ENCODE assay signal across 8 cellular contexts in genomic region chr19:4639531-4640246, GRCh38. TPM values are rescaled to one million over a fixed set of nuclear protein-coding genes. Genes with fewer than 3 reads are reported as not detected.
A peak's percentile ranks its signal among the peaks of the same experiment; 100 is the strongest.
DNase-seq lines count a peak whose midpoint lies in the region; ATAC-seq and TF ChIP-seq lines count a peak whose summit lies in the region.

No MANE protein-coding gene starts in this region.

- POLR2A ChIA-PET in Caco-2 (lab: Charles Lee) = interaction anchor here (0.6 kb wide), 1 partner anchor 30 kb away, joined by 5 read pairs; the partner anchor contains the start of gene MYDGF
- POLR2A ChIA-PET in PC-3 (lab: Charles Lee; ENCODE audit: unreplicated experiment) = no interaction called here

- intact Hi-C loops in Caco-2 (cut with micrococcal nuclease; ENCODE audit: unreplicated experiment) (no loop called here), PC-3 (cut with micrococcal nuclease) (no loop called here)

- peak; percentile 49 to 63 for DNase-seq in Caco-2
- DNase-seq in PC-3 = no peak
- no peak for DNase-seq in NCI-H510A treated with DMSO at 0.1 percent for 48 hours (lab: John Stamatoyannopoulos, UW)
- no peak for DNase-seq in cerebellar cortex (ENCODE audit: low spot score)
- DNase-seq in activated gamma-delta T cell treated with Interleukin-2 at 50 U/mL for 16 hours = no peak

- ATAC-seq in GM21825 (IDR thresholded peaks at IDR 0.05; ENCODE audit: unreplicated experiment) (peak; percentile 10), PC-3 (peak; percentile 8)

- TF ChIP-seq CTCF in Caco-2 (IDR thresholded peaks at IDR 0.05; ENCODE audit: insufficient read depth in 1 of 2, low read depth in 1 of 2, low read length in 1 of 2, severe bottlenecking in 1 of 2, unreplicated experiment in 1 of 2) = no peak
- no peak for TF ChIP-seq CTCF in PC-3 (conservative IDR thresholded peaks at IDR 0.05; ENCODE audit: low read depth, low read length)
- no peak for TF ChIP-seq CTCF in nephron (IDR thresholded peaks at IDR 0.05; ENCODE audit: unreplicated experiment in 3 of 3)

- H3K9me3 Mint-ChIP-seq in Caco-2 (ENCODE audit: unreplicated experiment) (no peaks in the 10 kb centered on the region), nephron (no peaks in the 10 kb centered on the region)

- no peaks in the 10 kb centered on the region for H3K9me3 ChIP-seq in Caco-2
- no peaks in the 10 kb centered on the region for H3K9me3 ChIP-seq in PC-3 (ENCODE audit: low read length)
- no peaks in the 10 kb centered on the region for H3K9me3 ChIP-seq in endocrine pancreas (ENCODE audit: control insufficient read depth, low read length)

- H4K20me1 ChIP-seq in PC-3 (ENCODE audit: low read length) = no peaks in the 10 kb centered on the region

- H3K27me3 ChIP-seq in Caco-2 (replicated peaks; ENCODE audit: control insufficient read depth, insufficient read depth, low read length) (no peaks in the 10 kb centered on the region), PC-3 (ENCODE audit: low read length) (no peaks in the 10 kb centered on the region), endocrine pancreas (ENCODE audit: control insufficient read depth, insufficient read depth, low read length) (no peaks in the 10 kb centered on the region)

- peak overlapping the region; percentile 89 for H2AFZ ChIP-seq in PC-3 (ENCODE audit: low read length)

- no peak overlapping the region for H3K27ac ChIP-seq in PC-3 (ENCODE audit: low read length)

- H3K36me3 Mint-ChIP-seq in Caco-2 (ENCODE audit: insufficient read depth, unreplicated experiment) = peaks cover 12% of the 10 kb centered on the region
- no peaks in the 10 kb centered on the region for H3K36me3 Mint-ChIP-seq in nephron (ENCODE audit: low read depth)

- BruUV-seq in Caco-2 (replicated peaks; lab: Mats Ljungman, UMichigan) (TSS peak; percentile 59), PC-3 (replicated peaks; lab: Mats Ljungman, UMichigan) (TSS peak; percentile 58)

- peak overlapping the region; percentile 99 for H3K4me2 ChIP-seq in PC-3 (ENCODE audit: low read length)

- H3K4me3 ChIP-seq in Caco-2 (ENCODE audit: low read depth, low read length) (peak overlapping the region; percentile 72), PC-3 (ENCODE audit: low read length) (peak overlapping the region; percentile 90), endocrine pancreas (ENCODE audit: control insufficient read depth, insufficient read depth, low read length) (no peak overlapping the region)

- H3K27ac Mint-ChIP-seq in Caco-2 (ENCODE audit: unreplicated experiment) = peak overlapping the region; percentile 95
- H3K27ac Mint-ChIP-seq in nephron = peak overlapping the region in 2 of 3 experiments; percentile 11 to 87

- H3K36me3 ChIP-seq in Caco-2 (ENCODE audit: control insufficient read depth, insufficient read depth, low read length) (peaks cover 1% of the 10 kb centered on the region; the same call in 1 of the 2 replicates), PC-3 (ENCODE audit: low read depth, low read length) (no peaks in the 10 kb centered on the region), endocrine pancreas (ENCODE audit: control insufficient read depth, insufficient read depth, low read length) (no peaks in the 10 kb centered on the region)

- H3F3A ChIP-seq in PC-3 (ENCODE audit: low read length, unreplicated experiment) = peaks cover 3% of the 10 kb centered on the region

- H3K4me3 Mint-ChIP-seq in Caco-2 (ENCODE audit: unreplicated experiment) (peak overlapping the region; percentile 85), nephron (peak overlapping the region; percentile 90 to 93 (median 93))

- H3K9ac ChIP-seq in PC-3 (ENCODE audit: low read length) = peak overlapping the region; percentile 73
- peak overlapping the region; percentile 84 for H3K9ac ChIP-seq in endocrine pancreas (ENCODE audit: control insufficient read depth, insufficient read depth, low read length)

- no peaks in the 10 kb centered on the region for H3K9me2 ChIP-seq in PC-3 (replicated peaks; ENCODE audit: low read length)

- H3K4me1 ChIP-seq in Caco-2 = peaks cover 12% of the 10 kb centered on the region; the same call in 1 of the 2 replicates
- H3K4me1 ChIP-seq in PC-3 (ENCODE audit: insufficient read depth, low read length) = peaks cover 27% of the 10 kb centered on the region
- H3K4me1 ChIP-seq in endocrine pancreas (ENCODE audit: control insufficient read depth, insufficient read depth, low read length) = no peaks in the 10 kb centered on the region

- H3K4me1 Mint-ChIP-seq in Caco-2 (ENCODE audit: low read depth, unreplicated experiment) = peaks cover 7% of the 10 kb centered on the region
- peaks cover 9% of the 10 kb centered on the region for H3K4me1 Mint-ChIP-seq in nephron

- H3K27me3 Mint-ChIP-seq in Caco-2 (ENCODE audit: insufficient read depth, unreplicated experiment) = no peaks in the 10 kb centered on the region
- H3K27me3 Mint-ChIP-seq in nephron (ENCODE audit: low read depth) = peaks cover 3% of the 10 kb centered on the region

- CTCF ChIA-PET in Caco-2 (lab: Charles Lee) = no interaction called here
- CTCF ChIA-PET in PC-3 (lab: Charles Lee) = interaction anchor here (0.6 kb wide), 1 partner anchor 24 kb away, joined by 5 read pairs; no protein-coding TSS in a partner anchor

- peaks cover 22% of the 10 kb centered on the region for H3K79me2 ChIP-seq in PC-3 (ENCODE audit: low read length)

RNA-seq across cellular contexts. Expression of gene TNFAIP8L1, which starts 0.4 kb away (rescaled TPM):
- total RNA-seq in Caco-2 (2022) (19.6 and 21.8 TPM in 2 replicates), PC-3 (2014; rRNA removed) (8.3 and 12.0 TPM in 2 replicates)

RNA-seq across cellular contexts. Expression of gene MYDGF, which starts 30.5 kb away (rescaled TPM):
- total RNA-seq in Caco-2 (2022) = 106 and 109 TPM in 2 replicates
- 426 and 474 TPM in 2 replicates for total RNA-seq in PC-3 (2014; rRNA removed)

Comparison
In these comparisons a context has a peak if more than half of its experiments do, and no peak if none do; other contexts are left out.
1. DNase-seq: peak in Caco-2 (2 of 2); none in PC-3 (single experiment), NCI-H510A treated with DMSO at 0.1 percent for 48 hours (single experiment), cerebellar cortex (single experiment) and activated gamma-delta T cell treated with Interleukin-2 at 50 U/mL for 16 hours (single experiment).